In the genomic region with DNA sequence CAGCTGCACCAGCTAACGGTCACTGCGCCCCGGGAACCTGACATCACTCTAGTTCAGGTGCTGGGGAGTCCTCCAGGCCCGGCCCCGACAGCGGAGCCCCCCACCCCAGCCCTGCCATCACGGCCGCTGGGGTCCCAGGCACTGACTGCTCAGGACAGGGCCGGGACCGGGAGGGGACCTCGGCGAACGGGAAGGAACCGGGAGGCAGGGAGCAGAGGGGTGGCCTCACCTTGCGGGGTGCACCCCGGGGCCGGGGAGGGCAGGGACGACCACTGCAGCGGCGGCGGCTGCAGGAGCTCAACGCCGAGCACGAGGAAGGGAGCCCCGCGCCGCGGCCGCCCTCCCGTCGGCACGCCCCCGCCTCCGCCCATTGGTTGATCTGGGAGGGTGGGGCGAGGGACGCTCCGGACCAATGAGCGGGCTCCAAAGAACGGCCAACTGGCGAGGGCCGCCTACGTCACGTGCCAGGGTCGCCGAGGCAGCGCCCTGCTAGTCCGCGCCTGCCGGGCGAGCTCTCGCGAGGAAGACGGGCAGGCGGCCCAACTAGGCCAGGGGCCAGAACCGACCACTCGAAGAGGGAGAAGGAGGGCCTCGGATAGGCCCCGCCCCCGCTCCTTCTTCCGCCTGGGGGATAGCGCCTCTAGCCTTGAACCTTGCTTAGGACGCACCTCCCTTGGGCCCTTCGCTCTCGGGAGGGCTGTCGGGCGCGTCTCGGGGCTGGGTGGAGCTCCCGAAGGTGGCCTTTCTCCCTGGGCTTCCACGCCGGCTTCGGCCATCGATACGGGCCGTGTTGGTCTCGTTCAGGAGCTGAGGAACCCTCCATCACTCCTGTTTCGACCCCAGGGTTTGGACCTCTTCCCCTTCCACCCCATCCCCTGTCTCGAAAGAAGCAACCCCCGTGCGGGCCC, we compare ENCODE assay signal across 8 cellular contexts. TPM values are rescaled to one million over a fixed set of nuclear protein-coding genes. Genes with fewer than 3 reads are reported as not detected.
DNase-seq lines count a peak whose midpoint lies in the region; ATAC-seq and TF ChIP-seq lines count a peak whose summit lies in the region.

ADISSP (minus strand) TSS at position 320 of the 908 bp plus-strand sequence. CDS start 7,653 bp downstream, outside the sequence.

- no peaks in the 10 kb centered on the region for H4K20me1 ChIP-seq in SK-N-SH (ENCODE audit: insufficient read depth)

- CTCF ChIA-PET in GM10248 (lab: Yijun Ruan, JAX): interaction anchor here (0.7 to 8.0 kb wide), 16 partner anchors 10 to 401 kb away, joined by 3 to 60 read pairs (median 5); partner anchors contain the start of genes CENPB and SPEF1
- CTCF ChIA-PET in SK-N-SH (lab: Yijun Ruan, JAX): interaction anchor here (0.6 to 13.1 kb wide), 19 partner anchors 9 to 318 kb away, joined by 3 to 151 read pairs (median 9); partner anchors contain the start of genes AP5S1, CENPB and SPEF1

- no peaks in the 10 kb centered on the region for H3K9me2 ChIP-seq in SK-N-SH

- WGBS in SK-N-SH (ENCODE audit: low lambda C conversion rate): under 1% methylated on average over 24 of the region's 80 CpGs
- 0% methylated on average over 13 of the region's 80 CpGs; no CpG with 5 or more reads in 1 of the 2 donors for WGBS in gastroesophageal sphincter (ENCODE audit: low coverage in 1 of 2), 2 donors

- no peak for TF ChIP-seq EP300 in SK-N-SH (IDR thresholded peaks at IDR 0.05; ENCODE audit: borderline replicate concordance in 1 of 2, low read depth in 1 of 2, low read length in 1 of 2)
- TF ChIP-seq EP300 in gastroesophageal sphincter (IDR thresholded peaks at IDR 0.05): no peak

- peak within 1 kb of the TSS; percentile 95 for H2AFZ ChIP-seq in SK-N-SH (ENCODE audit: low read depth)

- no peak for TF ChIP-seq RAD21 in SK-N-SH (IDR thresholded peaks at IDR 0.05; ENCODE audit: low read length)

- H3F3A ChIP-seq in SK-N-SH (replicated peaks; ENCODE audit: insufficient read depth): peaks cover 17% of the 10 kb centered on the region

- peak; percentile 95 for ATAC-seq in HG02571 (IDR thresholded peaks at IDR 0.05; ENCODE audit: unreplicated experiment)
- peak; percentile 95 for ATAC-seq in gastroesophageal sphincter

- DNase-seq in GM10248 (ENCODE audit: extremely low spot score) (peak; percentile 100), NCI-H1048 (lab: John Stamatoyannopoulos, UW) (peak; percentile 92), SK-N-SH (peak; percentile 99), substantia nigra (lab: John Stamatoyannopoulos, UW) (peak; percentile 80 to 100 (median 98))
- peak; percentile 98 for DNase-seq in activated naive CD4-positive, alpha-beta T cell treated with anti-CD3 and anti-CD28 coated beads, Interleukin-2, amount 50 U/mL, for 16 hours

- no peaks in the 10 kb centered on the region for H3K36me3 ChIP-seq in SK-N-SH (replicated peaks in 1 of 2; ENCODE audit: control insufficient read depth in 1 of 2, insufficient read depth in 2 of 2, low read length in 1 of 2)
- H3K36me3 ChIP-seq in gastroesophageal sphincter: no peaks in the 10 kb centered on the region
- no peaks in the 10 kb centered on the region for H3K36me3 ChIP-seq in neutrophil

- H3K4me1 ChIP-seq in SK-N-SH (ENCODE audit: control insufficient read depth in 1 of 2, insufficient read depth in 2 of 2, low read depth in 1 of 2, low read length in 1 of 2) (peaks cover 9 to 22% of the 10 kb centered on the region in 2 experiments; a peak in 3 of 4 replicates), gastroesophageal sphincter (peaks cover 2 to 68% (median 25%) of the 10 kb centered on the region in 3 donors), neutrophil (ENCODE audit: control insufficient read depth in 1 of 2, insufficient read depth in 1 of 2, low read depth in 1 of 2, low read length in 1 of 2) (peaks cover 72 to 75% of the 10 kb centered on the region in 2 experiments)

- TF ChIP-seq CTCF in GM10248 (IDR thresholded peaks at IDR 0.05; ENCODE audit: control extremely low read depth, extremely low read depth, low read depth, missing control alignments) (peak; percentile 21), SK-N-SH (IDR thresholded peaks at IDR 0.05) (peak; percentile 28), gastroesophageal sphincter (IDR thresholded peaks at IDR 0.05) (peak in 1 of 4 experiments; percentile 33), neutrophil (IDR thresholded peaks at IDR 0.05) (peak; percentile 61)

- H3K79me2 ChIP-seq in SK-N-SH (ENCODE audit: insufficient read depth): peaks cover 11% of the 10 kb centered on the region; the same call in 1 of the 2 replicates

- POLR2A ChIA-PET in GM10248 (lab: Yijun Ruan, JAX): interaction anchor here (0.6 to 1.4 kb wide), 3 partner anchors 13 to 84 kb away, joined by 4 to 6 read pairs (median 4); partner anchors contain the start of gene SPEF1
- POLR2A ChIA-PET in SK-N-SH (lab: Yijun Ruan, JAX): interaction anchor here (0.6 to 2.7 kb wide), 13 partner anchors 10 to 221 kb away, joined by 3 to 18 read pairs (median 5); partner anchors contain the start of genes AP5S1, CDC25B, CENPB and SPEF1

- H3K9me3 ChIP-seq in SK-N-SH: no peaks in the 10 kb centered on the region
- H3K9me3 ChIP-seq in gastroesophageal sphincter: no peaks in the 10 kb centered on the region
- H3K9me3 ChIP-seq in neutrophil: no peaks in the 10 kb centered on the region

- H3K9ac ChIP-seq in SK-N-SH: peak within 1 kb of the TSS; percentile 97

- H3K27ac ChIP-seq in SK-N-SH (ENCODE audit: low read depth in 2 of 2, low read length in 1 of 2) (peak within 1 kb of the TSS; percentile 94 to 95), gastroesophageal sphincter (peak within 1 kb of the TSS; percentile 86 to 96 (median 92)), neutrophil (peak within 1 kb of the TSS; percentile 86), substantia nigra (ENCODE audit: low read depth, low read length, poor library complexity, severe bottlenecking) (peak within 1 kb of the TSS; percentile 94)

- peak; percentile 45 to 55 for TF ChIP-seq POLR2A in gastroesophageal sphincter (IDR thresholded peaks at IDR 0.05)

- H3K4me3 ChIP-seq in SK-N-SH (ENCODE audit: low read depth in 2 of 2, low read length in 1 of 2) (peak within 1 kb of the TSS; percentile 83 to 93), gastroesophageal sphincter (peak within 1 kb of the TSS; percentile 61 to 76), neutrophil (ENCODE audit: low read depth in 1 of 2, low read length in 1 of 2) (peak within 1 kb of the TSS; percentile 86 to 92)

- peak within 1 kb of the TSS; percentile 97 for H3K4me2 ChIP-seq in SK-N-SH

- no peaks in the 10 kb centered on the region for H3K27me3 ChIP-seq in SK-N-SH (ENCODE audit: insufficient read depth)
- H3K27me3 ChIP-seq in gastroesophageal sphincter: no peaks in the 10 kb centered on the region
- no peaks in the 10 kb centered on the region for H3K27me3 ChIP-seq in neutrophil

TF ChIP-seq in SK-N-SH, 30 proteins besides CTCF, POLR2A, EP300 and RAD21 (continues in another document):
- TF ChIP-seq FOSL2 (IDR thresholded peaks at IDR 0.05; ENCODE audit: borderline replicate concordance, low read depth) (no peak), SIN3A (IDR thresholded peaks at IDR 0.05; ENCODE audit: borderline replicate concordance, low read depth, low read length) (peak; percentile 42; the same call in 1 of the 2 replicates), SMC3 (IDR thresholded peaks at IDR 0.05; ENCODE audit: low read depth, low read length) (no peak), USF1 (IDR thresholded peaks at IDR 0.05; ENCODE audit: borderline replicate concordance, low read depth) (peak; percentile 94), TAF1 (IDR thresholded peaks at IDR 0.05; ENCODE audit: borderline replicate concordance, low read depth, low read length) (peak; percentile 48), CHD2 (IDR thresholded peaks at IDR 0.05; ENCODE audit: low read length, partially characterized antibody) (peak; percentile 99), ZBTB33 (IDR thresholded peaks at IDR 0.05; ENCODE audit: borderline replicate concordance, low read depth) (peak; percentile 95), MXI1 (IDR thresholded peaks at IDR 0.05; ENCODE audit: low read depth, low read length) (peak; percentile 96), POLR2AphosphoS5 (IDR thresholded peaks at IDR 0.05; ENCODE audit: low read depth, low read length) (peak; percentile 81)
- TF ChIP-seq, protein P1, sequence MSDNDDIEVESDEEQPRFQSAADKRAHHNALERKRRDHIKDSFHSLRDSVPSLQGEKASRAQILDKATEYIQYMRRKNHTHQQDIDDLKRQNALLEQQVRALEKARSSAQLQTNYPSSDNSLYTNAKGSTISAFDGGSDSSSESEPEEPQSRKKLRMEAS (IDR thresholded peaks at IDR 0.05; ENCODE audit: low read depth): peak; percentile 88
- TF ChIP-seq, protein P2, sequence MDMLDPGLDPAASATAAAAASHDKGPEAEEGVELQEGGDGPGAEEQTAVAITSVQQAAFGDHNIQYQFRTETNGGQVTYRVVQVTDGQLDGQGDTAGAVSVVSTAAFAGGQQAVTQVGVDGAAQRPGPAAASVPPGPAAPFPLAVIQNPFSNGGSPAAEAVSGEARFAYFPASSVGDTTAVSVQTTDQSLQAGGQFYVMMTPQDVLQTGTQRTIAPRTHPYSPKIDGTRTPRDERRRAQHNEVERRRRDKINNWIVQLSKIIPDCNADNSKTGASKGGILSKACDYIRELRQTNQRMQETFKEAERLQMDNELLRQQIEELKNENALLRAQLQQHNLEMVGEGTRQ (IDR thresholded peaks at IDR 0.05; ENCODE audit: borderline replicate concordance, low read depth, low read length): peak; percentile 81

RNA-seq across cellular contexts. Expression of gene ADISSP, which starts in this region (rescaled TPM):
- polyA plus RNA-seq in SK-N-SH (2012; rRNA removed): 59.9 and 73.9 TPM in 2 replicates
- 31.6 and 54.9 TPM in 2 replicates for polyA plus RNA-seq in SK-N-SH (2012; cell fraction: cytosol; rRNA removed)
- 36.1 and 49.8 TPM in 2 replicates for polyA plus RNA-seq in SK-N-SH (2012; cell fraction: nucleus; rRNA removed)
- 10 to 100 TPM; 36.1 to 74.7 (median 59.3) TPM for total RNA-seq in gastroesophageal sphincter

Comparison
In these comparisons a context has a peak if more than half of its experiments do, and no peak if none do; other contexts are left out.
1. Peak in every context shown above with its lines: DNase-seq, ATAC-seq, H3K4me3 ChIP-seq and H3K27ac ChIP-seq.